Comparison of ENCODE assay signal across 13 cellular contexts in the genomic region with DNA sequence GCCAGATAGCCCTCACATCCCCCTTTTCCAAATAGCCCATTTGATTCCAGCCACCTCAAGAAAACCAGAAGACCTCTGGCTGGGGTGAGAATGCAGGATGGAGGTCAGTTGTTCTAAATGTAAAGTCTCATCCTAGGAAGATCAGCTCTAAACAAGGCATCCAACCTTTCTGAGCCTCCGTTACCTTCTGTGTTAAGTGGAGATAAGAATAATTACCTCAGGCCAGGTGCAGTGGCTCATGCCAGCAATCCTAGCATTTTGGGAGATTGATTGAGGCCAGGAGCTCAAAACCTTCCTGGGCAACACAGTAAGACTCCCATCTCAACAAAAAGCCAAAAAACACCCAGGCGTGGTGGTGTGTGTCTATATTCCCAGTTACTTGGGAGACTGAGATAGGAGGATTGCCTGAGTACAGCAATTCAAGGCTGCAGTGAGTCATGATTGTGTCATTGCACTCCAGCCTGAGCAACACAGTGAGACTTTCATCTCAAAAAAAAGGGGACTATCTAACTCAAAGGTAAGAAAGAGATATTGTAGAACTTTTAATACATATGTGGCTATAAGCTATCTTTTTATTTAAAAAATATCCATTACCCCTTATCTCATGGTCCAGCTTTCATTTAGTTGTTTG. TPM values are rescaled to one million over a fixed set of nuclear protein-coding genes. Genes with fewer than 3 reads are reported as not detected.
DNase-seq lines count a peak whose midpoint lies in the region; TF ChIP-seq lines count a peak whose summit lies in the region.
"Had no signal": no experiment of that assay in that cellular context is flagged by ENCODE, and none has a peak within 500 bp of the region (broad histone marks: within the 10 kb centered on the region; RNA-seq: fewer than 3 reads in every experiment).

No MANE protein-coding gene starts in this region.

- 50% methylated on average over 2 of the region's 2 CpGs for WGBS in smooth muscle cell (ENCODE audit: low lambda C conversion rate)

- H3K4me2 ChIP-seq in smooth muscle cell: peak overlapping the region; percentile 34

- H3K27me3 ChIP-seq in smooth muscle cell (ENCODE audit: low read depth): no peaks in the 10 kb centered on the region

- H2AFZ ChIP-seq in smooth muscle cell (ENCODE audit: low read depth): no peak overlapping the region

- no peak for TF ChIP-seq POLR2A in erythroblast (IDR thresholded peaks at IDR 0.05; ENCODE audit: low read length)

- H3K4me3 ChIP-seq in smooth muscle cell: no peak overlapping the region
- H3K4me3 ChIP-seq: skin epidermis had no signal

- H3F3A ChIP-seq in smooth muscle cell (ENCODE audit: low read depth): no peaks in the 10 kb centered on the region

- DNase-seq in stimulated activated CD4-positive, alpha-beta T cell treated with anti-CD3 and anti-CD28 coated beads, Interleukin-15, amount 100 ng/mL, for 24 hours: peak; percentile 30
- DNase-seq in stimulated activated CD4-positive, alpha-beta T cell treated with anti-CD3 and anti-CD28 coated beads, Interleukin-4, amount 100 ng/mL, for 4 hours: no peak
- DNase-seq in RKO (ENCODE audit: low spot score) (peak; percentile 85), erythroblast (lab: John Stamatoyannopoulos, UW) (peak; percentile 8 to 76), smooth muscle cell (lab: John Stamatoyannopoulos, UW; ENCODE audit: unreplicated experiment) (no peak), NCI-H2227 treated with DMSO at 0.1 percent for 48 hours (lab: John Stamatoyannopoulos, UW) (no peak), amniotic stem cell (lab: John Stamatoyannopoulos, UW) (no peak), DMS79 (lab: John Stamatoyannopoulos, UW) (no peak)
- DNase-seq: C1 segment of cervical spinal cord; effector memory CD4-positive, alpha-beta T cell; MV-4-11; natural killer cell had no signal

- H3K36me3 ChIP-seq in smooth muscle cell (ENCODE audit: low read depth): no peaks in the 10 kb centered on the region

- no peaks in the 10 kb centered on the region for H3K4me1 ChIP-seq in smooth muscle cell (ENCODE audit: low read depth)

- H3K79me2 ChIP-seq in smooth muscle cell (ENCODE audit: low read depth): no peaks in the 10 kb centered on the region

- H4K20me1 ChIP-seq in smooth muscle cell (ENCODE audit: low read depth): no peaks in the 10 kb centered on the region

- peak overlapping the region; percentile 53 for H3K27ac ChIP-seq in smooth muscle cell (ENCODE audit: low read depth)
- H3K27ac ChIP-seq: skin epidermis had no signal

- no peak overlapping the region for H3K9ac ChIP-seq in smooth muscle cell (ENCODE audit: low read depth)

- TF ChIP-seq CTCF in smooth muscle cell (IDR thresholded peaks at IDR 0.05; ENCODE audit: borderline replicate concordance, insufficient read depth, poor library complexity, severe bottlenecking): no peak

- H3K9me3 ChIP-seq in smooth muscle cell (replicated peaks; ENCODE audit: low read depth): no peaks in the 10 kb centered on the region

RNA-seq across cellular contexts. Expression of a gene that starts 43.5 kb away (rescaled TPM):
- total RNA-seq in smooth muscle cell: 11.9 and 18.0 TPM in 2 replicates
- 9.2 and 10.2 TPM in 2 replicates for polyA plus RNA-seq in smooth muscle cell

Comparison
In these comparisons a context has a peak if more than half of its experiments do, and no peak if none do; other contexts are left out.
1. DNase-seq: peak in stimulated activated CD4-positive, alpha-beta T cell treated with anti-CD3 and anti-CD28 coated beads, Interleukin-15, amount 100 ng/mL, for 24 hours (single experiment), RKO (single experiment) and erythroblast (2 of 2); none in stimulated activated CD4-positive, alpha-beta T cell treated with anti-CD3 and anti-CD28 coated beads, Interleukin-4, amount 100 ng/mL, for 4 hours (0 of 2), smooth muscle cell (single experiment), NCI-H2227 treated with DMSO at 0.1 percent for 48 hours (single experiment), amniotic stem cell (single experiment) and DMS79 (single experiment).